ENCODE assay signal across 15 cellular contexts in genomic region chr7:85823379-85823778, GRCh38.
DNase-seq lines count a peak whose midpoint lies in the region; ATAC-seq, FAIRE-seq and TF ChIP-seq lines count a peak whose summit lies in the region.
"Had no signal": no experiment of that assay in that cellular context is flagged by ENCODE, and none has a peak within 500 bp of the region (broad histone marks: within the 10 kb centered on the region; RNA-seq: fewer than 3 reads in every experiment).

No MANE protein-coding gene starts in this region.

- peaks cover 1% of the 10 kb centered on the region; the same call in 1 of the 2 replicates for H3K4me1 ChIP-seq in GM23248 (ENCODE audit: insufficient read depth)
- no peaks in the 10 kb centered on the region for H3K4me1 ChIP-seq in left lung
- H3K4me1 ChIP-seq: BLaER1, Caco-2 had no signal

- H3K27ac Mint-ChIP-seq in activated CD4-positive, alpha-beta T cell treated with anti-CD3 and anti-CD28 coated beads, Interleukin-2, amount 10 ng/mL, durations not matched to agents 7 days and 5 days, result no peak overlapping the region
- no peak overlapping the region for H3K27ac Mint-ChIP-seq in HFFc6
- H3K27ac Mint-ChIP-seq: CD8-positive, alpha-beta memory T cell had no signal

- WGBS in GM23248 (ENCODE audit: low coverage in 1 of 2, low lambda C conversion rate in 2 of 2, missing lambda C conversion rate in 2 of 2), 2 experiments, result 37 to 38% methylated on average over 6 of the region's 6 CpGs

- no peak overlapping the region for H3K4me2 ChIP-seq in GM23248 (ENCODE audit: unreplicated experiment)
- H3K4me2 ChIP-seq: BLaER1 had no signal

- no peaks in the 10 kb centered on the region for H3K9me3 Mint-ChIP-seq in activated CD4-positive, alpha-beta T cell treated with anti-CD3 and anti-CD28 coated beads, Interleukin-2, amount 10 ng/mL, durations not matched to agents 7 days and 5 days
- no peaks in the 10 kb centered on the region for H3K9me3 Mint-ChIP-seq in HFFc6

- TF ChIP-seq CTCF in astrocyte of the spinal cord (IDR thresholded peaks at IDR 0.05; ENCODE audit: low read depth, low read length) (no peak), left lung (IDR thresholded peaks at IDR 0.05) (no peak), HFFc6 (IDR thresholded peaks at IDR 0.05) (no peak)

- H3K9me3 ChIP-seq in GM23248 (ENCODE audit: low read depth) (no peaks in the 10 kb centered on the region), left lung (peaks cover 0 to 9% of the 10 kb centered on the region in 2 donors)
- H3K9me3 ChIP-seq: Caco-2 had no signal

- H3K27me3 ChIP-seq in GM23248 (replicated peaks; ENCODE audit: insufficient read depth), result no peaks in the 10 kb centered on the region
- no peaks in the 10 kb centered on the region for H3K27me3 ChIP-seq in left lung
- H3K27me3 ChIP-seq: BLaER1 had no signal

- no peaks in the 10 kb centered on the region for H3K9me2 ChIP-seq in GM23248 (ENCODE audit: insufficient read depth)

- ATAC-seq in left lung, result peak; percentile 21

- POLR2A ChIA-PET in activated CD4-positive, alpha-beta T cell treated with anti-CD3 and anti-CD28 coated beads, Interleukin-2, amount 10 ng/mL, durations not matched to agents 7 days and 5 days (lab: Charles Lee), result no interaction called here

- H3K79me2 ChIP-seq in GM23248 (ENCODE audit: insufficient read depth), result no peaks in the 10 kb centered on the region

- H3K4me3 ChIP-seq in GM23248, result no peak overlapping the region
- H3K4me3 ChIP-seq in astrocyte of the spinal cord (ENCODE audit: low read depth, low read length), result no peak overlapping the region
- H3K4me3 ChIP-seq in left lung, result no peak overlapping the region
- H3K4me3 ChIP-seq: BLaER1 had no signal

- intact Hi-C loops in left lung (cut with DNase I), result no loop called here

- peak overlapping the region; percentile 15; the same call in 1 of the 2 replicates for H2AFZ ChIP-seq in GM23248

- H3K4me3 Mint-ChIP-seq in activated CD4-positive, alpha-beta T cell treated with anti-CD3 and anti-CD28 coated beads, Interleukin-2, amount 10 ng/mL, durations not matched to agents 7 days and 5 days, result no peak overlapping the region
- no peak overlapping the region for H3K4me3 Mint-ChIP-seq in HFFc6
- H3K4me3 Mint-ChIP-seq: CD8-positive, alpha-beta memory T cell had no signal

- FAIRE-seq in urothelium cell line (lab: Jason Lieb, UNC), result peak; percentile 30
- FAIRE-seq: A204.1 had no signal

- no peak overlapping the region for H3K27ac ChIP-seq in GM23248
- peak overlapping the region in 1 of 2 donors; percentile 40 for H3K27ac ChIP-seq in left lung
- H3K27ac ChIP-seq: BLaER1 had no signal

- in situ Hi-C loops in GM23248 (cut with MboI) (loop anchor here (10.0 kb wide), 1 partner anchor 779 kb away; no protein-coding TSS in a partner anchor), astrocyte of the spinal cord (cut with HindIII; ENCODE audit: low sequenced_read_pairs) (no loop called here)

- H3K36me3 Mint-ChIP-seq in activated CD4-positive, alpha-beta T cell treated with anti-CD3 and anti-CD28 coated beads, Interleukin-2, amount 10 ng/mL, durations not matched to agents 7 days and 5 days (ENCODE audit: low read depth), result no peaks in the 10 kb centered on the region
- H3K36me3 Mint-ChIP-seq in HFFc6 (ENCODE audit: low read depth), result no peaks in the 10 kb centered on the region
- H3K36me3 Mint-ChIP-seq: CD8-positive, alpha-beta memory T cell had no signal

- no peak overlapping the region for H3K9ac ChIP-seq in GM23248
- H3K9ac ChIP-seq: BLaER1 had no signal

- DNase-seq in GM23248 (peak; percentile 34), astrocyte of the spinal cord (ENCODE audit: low read depth, low spot score) (peak; percentile 25), left lung (no peak), urothelium cell line (ENCODE audit: low spot score) (no peak), DMS153 (lab: John Stamatoyannopoulos, UW) (no peak), HFFc6 (no peak)
- DNase-seq in activated CD4-positive, alpha-beta T cell treated with anti-CD3 and anti-CD28 coated beads, Interleukin-2, amount 10 ng/mL, durations not matched to agents 7 days and 5 days, result no peak
- DNase-seq: AML-193; Caco-2; CD8-positive, alpha-beta memory T cell; DMS53; GF-D8; HCEC 1CT had no signal

- H4K20me1 ChIP-seq in GM23248 (ENCODE audit: insufficient read depth), result no peaks in the 10 kb centered on the region
- H4K20me1 ChIP-seq: BLaER1 had no signal

- H3K36me3 ChIP-seq in GM23248 (ENCODE audit: low read depth), result no peaks in the 10 kb centered on the region
- no peaks in the 10 kb centered on the region for H3K36me3 ChIP-seq in left lung
- H3K36me3 ChIP-seq: BLaER1 had no signal

- H3K27me3 Mint-ChIP-seq in activated CD4-positive, alpha-beta T cell treated with anti-CD3 and anti-CD28 coated beads, Interleukin-2, amount 10 ng/mL, durations not matched to agents 7 days and 5 days, result no peaks in the 10 kb centered on the region
- H3K27me3 Mint-ChIP-seq in HFFc6 (ENCODE audit: insufficient read depth), result no peaks in the 10 kb centered on the region; the same call in 1 of the 2 replicates
- H3K27me3 Mint-ChIP-seq: CD8-positive, alpha-beta memory T cell had no signal

- H3K4me1 Mint-ChIP-seq in activated CD4-positive, alpha-beta T cell treated with anti-CD3 and anti-CD28 coated beads, Interleukin-2, amount 10 ng/mL, durations not matched to agents 7 days and 5 days, result no peaks in the 10 kb centered on the region
- no peaks in the 10 kb centered on the region for H3K4me1 Mint-ChIP-seq in HFFc6 (ENCODE audit: low read depth)
- H3K4me1 Mint-ChIP-seq: CD8-positive, alpha-beta memory T cell had no signal

- no peaks in the 10 kb centered on the region for H3F3A ChIP-seq in GM23248 (ENCODE audit: insufficient read depth)

- CTCF ChIA-PET in activated CD4-positive, alpha-beta T cell treated with anti-CD3 and anti-CD28 coated beads, Interleukin-2, amount 10 ng/mL, durations not matched to agents 7 days and 5 days (lab: Charles Lee), result no interaction called here

Comparison
In these comparisons a context has a peak if more than half of its experiments do, and no peak if none do; other contexts are left out.
1. DNase-seq: peak in GM23248 (single experiment) and astrocyte of the spinal cord (single experiment); none in left lung (0 of 2), urothelium cell line (single experiment), activated CD4-positive, alpha-beta T cell treated with anti-CD3 and anti-CD28 coated beads, Interleukin-2, amount 10 ng/mL, durations not matched to agents 7 days and 5 days (single experiment), DMS153 (single experiment) and HFFc6 (single experiment).